15 cellular contexts compared by ENCODE assay signal in genomic region chr4:48133668-48134444, GRCh38. TPM values are rescaled to one million over a fixed set of nuclear protein-coding genes. Genes with fewer than 3 reads are reported as not detected.
DNase-seq lines count a peak whose midpoint lies in the region; ATAC-seq and TF ChIP-seq lines count a peak whose summit lies in the region.
"Had no signal": no experiment of that assay in that cellular context is flagged by ENCODE, and none has a peak within 500 bp of the region (broad histone marks: within the 10 kb centered on the region; RNA-seq: fewer than 3 reads in every experiment).

TSS of gene TXK (minus strand) at chr4:48134250. CDS start at chr4:48134170, 80 bp downstream.

- no peak within 1 kb of the TSS for H3K18ac ChIP-seq in mesendoderm (ENCODE audit: low read length)

- H3K23ac ChIP-seq in mesendoderm (ENCODE audit: low read length): peak within 1 kb of the TSS; percentile 15

- H3K27ac ChIP-seq in CD8-positive, alpha-beta memory T cell (ENCODE audit: low read depth, low read length): peak within 1 kb of the TSS; percentile 8
- H3K27ac ChIP-seq in mesendoderm (ENCODE audit: low read depth, low read length) (no peak within 1 kb of the TSS), esophagus muscularis mucosa (replicated peaks in 1 of 4) (no peak within 1 kb of the TSS)

- H3K4me1 Mint-ChIP-seq in CD8-positive, alpha-beta memory T cell: peaks cover 80 to 98% (median 89%) of the 10 kb centered on the region in 3 donors
- H3K4me1 Mint-ChIP-seq in activated naive CD8-positive, alpha-beta T cell treated with anti-CD3 and anti-CD28 coated beads, Interleukin-2, amount 50 U/mL, for 24 hours: peaks cover 93% of the 10 kb centered on the region

- no peaks in the 10 kb centered on the region for H3K9me3 ChIP-seq in CD8-positive, alpha-beta memory T cell (ENCODE audit: low read length)
- H3K9me3 ChIP-seq in esophagus muscularis mucosa: no peaks in the 10 kb centered on the region

- peaks cover 77% of the 10 kb centered on the region for H3K4me1 ChIP-seq in CD8-positive, alpha-beta memory T cell (ENCODE audit: insufficient read depth, low read length)
- H3K4me1 ChIP-seq in mesendoderm (ENCODE audit: control insufficient read depth, low read depth, low read length): no peaks in the 10 kb centered on the region
- peaks cover 0 to 12% (median 0%) of the 10 kb centered on the region in 4 donors for H3K4me1 ChIP-seq in esophagus muscularis mucosa

- H3K27ac Mint-ChIP-seq in CD8-positive, alpha-beta memory T cell: peak within 1 kb of the TSS; percentile 78 to 99 (median 93)
- H3K27ac Mint-ChIP-seq in activated naive CD8-positive, alpha-beta T cell treated with anti-CD3 and anti-CD28 coated beads, Interleukin-2, amount 50 U/mL, for 24 hours: peak within 1 kb of the TSS; percentile 93
- H3K27ac Mint-ChIP-seq: progenitor cell of endocrine pancreas; stimulated activated naive B cell treated with anti-CD40 and anti-IgM and Interleukin-4, amounts not matched to agents 10 μg/mL and 1 μg/mL and 100 μg/mL, for 72 hours had no signal

- H3K56ac ChIP-seq in mesendoderm (ENCODE audit: low read length): no peak within 1 kb of the TSS

- peak within 1 kb of the TSS; percentile 61 for H3K4me3 ChIP-seq in CD8-positive, alpha-beta memory T cell (ENCODE audit: low read length)
- H3K4me3 ChIP-seq in mesendoderm (ENCODE audit: low read length) (no peak within 1 kb of the TSS), esophagus muscularis mucosa (no peak within 1 kb of the TSS)

- TF ChIP-seq EP300 in esophagus muscularis mucosa (IDR thresholded peaks at IDR 0.05): no peak

- ATAC-seq in activated naive CD8-positive, alpha-beta T cell treated with anti-CD3 and anti-CD28 coated beads, Interleukin-2, amount 50 U/mL, for 24 hours: peak; percentile 65
- ATAC-seq in GM18867 (IDR thresholded peaks at IDR 0.05; ENCODE audit: unreplicated experiment) (no peak), HG03342 (IDR thresholded peaks at IDR 0.05; ENCODE audit: unreplicated experiment) (no peak)
- ATAC-seq: stimulated activated naive B cell treated with anti-CD40 and anti-IgM and Interleukin-4, amounts not matched to agents 10 μg/mL and 1 μg/mL and 100 μg/mL, for 72 hours had no signal

- H4K8ac ChIP-seq in mesendoderm (ENCODE audit: low read depth, low read length): no peak within 1 kb of the TSS

- peak within 1 kb of the TSS; percentile 88 to 98 (median 91) for H3K4me3 Mint-ChIP-seq in CD8-positive, alpha-beta memory T cell
- peak within 1 kb of the TSS; percentile 83 for H3K4me3 Mint-ChIP-seq in activated naive CD8-positive, alpha-beta T cell treated with anti-CD3 and anti-CD28 coated beads, Interleukin-2, amount 50 U/mL, for 24 hours
- H3K4me3 Mint-ChIP-seq: stimulated activated naive B cell treated with anti-CD40 and anti-IgM and Interleukin-4, amounts not matched to agents 10 μg/mL and 1 μg/mL and 100 μg/mL, for 72 hours had no signal

- H3K36me3 ChIP-seq in CD8-positive, alpha-beta memory T cell (ENCODE audit: insufficient read depth, low read length): no peaks in the 10 kb centered on the region
- H3K36me3 ChIP-seq in mesendoderm (ENCODE audit: control insufficient read depth, insufficient read depth, low read length) (no peaks in the 10 kb centered on the region), esophagus muscularis mucosa (peaks cover 0 to 28% (median 8%) of the 10 kb centered on the region in 4 donors)

- no peaks in the 10 kb centered on the region for H3K27me3 Mint-ChIP-seq in CD8-positive, alpha-beta memory T cell
- no peaks in the 10 kb centered on the region for H3K27me3 Mint-ChIP-seq in activated naive CD8-positive, alpha-beta T cell treated with anti-CD3 and anti-CD28 coated beads, Interleukin-2, amount 50 U/mL, for 24 hours
- H3K27me3 Mint-ChIP-seq: progenitor cell of endocrine pancreas; stimulated activated naive B cell treated with anti-CD40 and anti-IgM and Interleukin-4, amounts not matched to agents 10 μg/mL and 1 μg/mL and 100 μg/mL, for 72 hours had no signal

- no peak within 1 kb of the TSS for H3K4me2 ChIP-seq in mesendoderm (ENCODE audit: low read length)

- no peak within 1 kb of the TSS for H2BK5ac ChIP-seq in mesendoderm (ENCODE audit: low read length)

- H3K79me1 ChIP-seq in mesendoderm (ENCODE audit: low read length): no peaks in the 10 kb centered on the region

- H2AK5ac ChIP-seq in mesendoderm (ENCODE audit: low read length): no peak within 1 kb of the TSS

- no peaks in the 10 kb centered on the region for H3K79me2 ChIP-seq in mesendoderm (ENCODE audit: control insufficient read depth, insufficient read depth, low read length)

- no peak within 1 kb of the TSS for H2BK15ac ChIP-seq in mesendoderm (replicated peaks; ENCODE audit: low read depth)

- no CpG with 5 or more reads among the region's 5 CpGs for WGBS in mesendoderm (ENCODE audit: extremely low coverage, insufficient coverage, low lambda C conversion rate)
- WGBS in esophagus muscularis mucosa: 88% methylated on average over 5 of the region's 5 CpGs

- H3K4ac ChIP-seq in mesendoderm (ENCODE audit: low read depth, low read length): no peak within 1 kb of the TSS

- peaks cover 0 to 12% (median 4%) of the 10 kb centered on the region in 3 donors for H3K36me3 Mint-ChIP-seq in CD8-positive, alpha-beta memory T cell
- peaks cover 12% of the 10 kb centered on the region for H3K36me3 Mint-ChIP-seq in activated naive CD8-positive, alpha-beta T cell treated with anti-CD3 and anti-CD28 coated beads, Interleukin-2, amount 50 U/mL, for 24 hours (ENCODE audit: low read depth)

- POLR2A ChIA-PET in CD8-positive, alpha-beta memory T cell (lab: Charles Lee): interaction anchor here (0.6 kb wide), 1 partner anchor 53 kb away, joined by 3 read pairs; no protein-coding TSS in a partner anchor

- H2BK120ac ChIP-seq in mesendoderm (ENCODE audit: low read depth, low read length): no peak within 1 kb of the TSS

- no peak for TF ChIP-seq POLR2A in esophagus muscularis mucosa (IDR thresholded peaks at IDR 0.05; ENCODE audit: low read depth)

- intact Hi-C loops in esophagus muscularis mucosa (cut with DNase I): no loop called here

- no peak within 1 kb of the TSS for H3K9ac ChIP-seq in mesendoderm (ENCODE audit: low read length)

- no peaks in the 10 kb centered on the region for H3K27me3 ChIP-seq in CD8-positive, alpha-beta memory T cell (ENCODE audit: insufficient read depth, low read length, poor library complexity, severe bottlenecking)
- no peaks in the 10 kb centered on the region for H3K27me3 ChIP-seq in mesendoderm (ENCODE audit: insufficient read depth, low read length, poor library complexity)
- H3K27me3 ChIP-seq in esophagus muscularis mucosa: no peaks in the 10 kb centered on the region

- CTCF ChIA-PET in CD8-positive, alpha-beta memory T cell (lab: Charles Lee): interaction anchor here (1.0 to 1.7 kb wide), 4 partner anchors 9 to 32 kb away, joined by 3 to 4 read pairs (median 4); no protein-coding TSS in a partner anchor

- no peaks in the 10 kb centered on the region for H3K9me3 Mint-ChIP-seq in CD8-positive, alpha-beta memory T cell
- no peaks in the 10 kb centered on the region for H3K9me3 Mint-ChIP-seq in activated naive CD8-positive, alpha-beta T cell treated with anti-CD3 and anti-CD28 coated beads, Interleukin-2, amount 50 U/mL, for 24 hours
- H3K9me3 Mint-ChIP-seq: stimulated activated naive B cell treated with anti-CD40 and anti-IgM and Interleukin-4, amounts not matched to agents 10 μg/mL and 1 μg/mL and 100 μg/mL, for 72 hours had no signal

- peak in 1 of 5 donors; percentile 59 for DNase-seq in CD8-positive, alpha-beta memory T cell
- DNase-seq in M059J (ENCODE audit: low read depth): peak; percentile 8
- no peak for DNase-seq in activated naive CD8-positive, alpha-beta T cell treated with anti-CD3 and anti-CD28 coated beads, Interleukin-2, amount 50 U/mL, for 24 hours
- no peak for DNase-seq in mesendoderm
- no peak for DNase-seq in esophagus muscularis mucosa (ENCODE audit: extremely low spot score)
- DNase-seq: amygdala; mammary epithelial cell; NCI-H1092 treated with DMSO at 0.1 percent for 48 hours; NCI-H510A treated with DMSO at 0.1 percent for 48 hours; SHP77 treated with DMSO at 0.1 percent for 48 hours; stimulated activated CD4-positive, alpha-beta T cell treated with anti-CD3 and anti-CD28 coated beads, Interleukin-1b, Interleukin-23, amount 100 ng/mL, for 48 hours; stimulated activated naive B cell treated with anti-CD40 and anti-IgM and Interleukin-4, amounts not matched to agents 10 μg/mL and 1 μg/mL and 100 μg/mL, for 72 hours had no signal

- no peak within 1 kb of the TSS for H4K5ac ChIP-seq in mesendoderm (ENCODE audit: low read length)

- no peak for TF ChIP-seq CTCF in esophagus muscularis mucosa (IDR thresholded peaks at IDR 0.05)

RNA-seq across cellular contexts. Expression of gene TXK, which starts in this region (rescaled TPM):
- total RNA-seq in CD8-positive, alpha-beta memory T cell: 1 to 10 TPM; 6.0 to 6.4 TPM
- 70.0 TPM for polyA plus RNA-seq in CD8-positive, alpha-beta memory T cell
- total RNA-seq in M059J (2014; rRNA removed; shearing (Covaris generic)): 0.15 and 0.69 TPM in 2 replicates
- polyA plus RNA-seq in mesendoderm (2013, experiment 1 of 2): 0.06 TPM
- polyA plus RNA-seq in mesendoderm (2013, experiment 2 of 2): 0.07 TPM
- total RNA-seq in esophagus muscularis mucosa: 1 to 10 TPM in 3 of 4 donors, under 1 TPM in 1; 0.92 to 2.1 (median 1.1) TPM
- polyA plus RNA-seq: mammary epithelial cell had no signal

Comparison
In these comparisons a context has a peak if more than half of its experiments do, and no peak if none do; other contexts are left out.
1. Peak in DNase-seq in M059J; RNA of the gene not detected or under 1 TPM.